8 cellular contexts compared by ENCODE assay signal in genomic region chr17:38428150-38428642, GRCh38. TPM values are rescaled to one million over a fixed set of nuclear protein-coding genes. Genes with fewer than 3 reads are reported as not detected.
A peak's percentile ranks its signal among the peaks of the same experiment; 100 is the strongest.
DNase-seq lines count a peak whose midpoint lies in the region; ATAC-seq and TF ChIP-seq lines count a peak whose summit lies in the region.

ARHGAP23 (plus strand) TSS chr17:38428464; CDS start chr17:38428486, 22 bp downstream.

- peak within 1 kb of the TSS; percentile 15 for H3K18ac ChIP-seq in mesendoderm (ENCODE audit: low read length)

- CTCF ChIA-PET in CD8-positive, alpha-beta memory T cell (lab: Charles Lee), result interaction anchor here (2.0 kb wide), 1 partner anchor 79 kb away, joined by 5 read pairs; no protein-coding TSS in a partner anchor

- peaks cover 6 to 20% (median 9%) of the 10 kb centered on the region in 3 donors for H3K4me1 Mint-ChIP-seq in CD8-positive, alpha-beta memory T cell
- H3K4me1 Mint-ChIP-seq in stimulated activated memory B cell treated with anti-CD40 and anti-IgM and Interleukin-4, amounts not matched to agents 10 μg/mL and 1 μg/mL and 100 μg/mL, for 72 hours, result peaks cover 31% of the 10 kb centered on the region

- no peak within 1 kb of the TSS for H2BK5ac ChIP-seq in mesendoderm (ENCODE audit: low read length)

- H4K8ac ChIP-seq in mesendoderm (ENCODE audit: low read depth, low read length), result no peak within 1 kb of the TSS

- H3K4me3 ChIP-seq in CD8-positive, alpha-beta memory T cell (ENCODE audit: low read length), result peak within 1 kb of the TSS; percentile 50
- H3K4me3 ChIP-seq in MG63 (peak within 1 kb of the TSS; percentile 73), epithelial cell of esophagus (ENCODE audit: low read length) (peak within 1 kb of the TSS; percentile 52), mesendoderm (ENCODE audit: low read length) (peak within 1 kb of the TSS; percentile 52)

- no peaks in the 10 kb centered on the region for H3K36me3 ChIP-seq in CD8-positive, alpha-beta memory T cell (ENCODE audit: insufficient read depth, low read length)
- H3K36me3 ChIP-seq in MG63 (peaks cover 39% of the 10 kb centered on the region), mesendoderm (ENCODE audit: control insufficient read depth, insufficient read depth, low read length) (no peaks in the 10 kb centered on the region)

- no peak within 1 kb of the TSS for H4K5ac ChIP-seq in mesendoderm (ENCODE audit: low read length)

- no peak within 1 kb of the TSS for H2BK15ac ChIP-seq in mesendoderm (replicated peaks; ENCODE audit: low read depth)

- ATAC-seq in stimulated activated memory B cell treated with anti-CD40 and anti-IgM and Interleukin-4, amounts not matched to agents 10 μg/mL and 1 μg/mL and 100 μg/mL, for 72 hours, result peak; percentile 57
- no peak for ATAC-seq in HG02852 (IDR thresholded peaks at IDR 0.05; ENCODE audit: unreplicated experiment)

- H3K9me3 ChIP-seq in CD8-positive, alpha-beta memory T cell (ENCODE audit: low read length), result no peaks in the 10 kb centered on the region
- no peaks in the 10 kb centered on the region for H3K9me3 ChIP-seq in MG63

- no peak within 1 kb of the TSS for H3K4ac ChIP-seq in mesendoderm (ENCODE audit: low read depth, low read length)

- peak within 1 kb of the TSS; percentile 49 for H3K23ac ChIP-seq in mesendoderm (ENCODE audit: low read length)

- peaks cover 5% of the 10 kb centered on the region for H3K27me3 ChIP-seq in CD8-positive, alpha-beta memory T cell (ENCODE audit: insufficient read depth, low read length, poor library complexity, severe bottlenecking)
- H3K27me3 ChIP-seq in MG63 (no peaks in the 10 kb centered on the region), mesendoderm (ENCODE audit: insufficient read depth, low read length, poor library complexity) (no peaks in the 10 kb centered on the region)

- no peaks in the 10 kb centered on the region for H3K79me1 ChIP-seq in mesendoderm (ENCODE audit: low read length)

- H3K9ac ChIP-seq in mesendoderm (ENCODE audit: low read length), result peak within 1 kb of the TSS; percentile 70

- no peak within 1 kb of the TSS for H3K27ac ChIP-seq in CD8-positive, alpha-beta memory T cell (ENCODE audit: low read depth, low read length)
- H3K27ac ChIP-seq in mesendoderm (ENCODE audit: low read depth, low read length), result peak within 1 kb of the TSS; percentile 18

- H2BK120ac ChIP-seq in mesendoderm (ENCODE audit: low read depth, low read length), result no peak within 1 kb of the TSS

- peak; percentile 24 to 57 (median 31) for DNase-seq in CD8-positive, alpha-beta memory T cell
- DNase-seq in MG63, result peak; percentile 88
- DNase-seq in activated T-cell treated with anti-CD3 and anti-CD28 coated beads, Interleukin-2, amount 50 U/mL, for 1 hour, result peak; percentile 53
- no peak for DNase-seq in epithelial cell of esophagus (ENCODE audit: low read depth)
- DNase-seq in mesendoderm, result peak; percentile 51
- DNase-seq in NCI-H187 (lab: John Stamatoyannopoulos, UW), result no peak

- H3K27me3 Mint-ChIP-seq in CD8-positive, alpha-beta memory T cell, result peaks cover 25 to 55% of the 10 kb centered on the region in 2 donors
- H3K27me3 Mint-ChIP-seq in stimulated activated memory B cell treated with anti-CD40 and anti-IgM and Interleukin-4, amounts not matched to agents 10 μg/mL and 1 μg/mL and 100 μg/mL, for 72 hours, result peaks cover 60% of the 10 kb centered on the region

- WGBS in mesendoderm (ENCODE audit: extremely low coverage, insufficient coverage, low lambda C conversion rate), result no CpG with 5 or more reads among the region's 45 CpGs

- TF ChIP-seq CTCF in epithelial cell of esophagus (IDR thresholded peaks at IDR 0.05; ENCODE audit: insufficient read depth, low read depth, low read length, missing control alignments), result no peak

- H3K4me3 Mint-ChIP-seq in CD8-positive, alpha-beta memory T cell, result peak within 1 kb of the TSS; percentile 64 to 89 (median 71)
- H3K4me3 Mint-ChIP-seq in stimulated activated memory B cell treated with anti-CD40 and anti-IgM and Interleukin-4, amounts not matched to agents 10 μg/mL and 1 μg/mL and 100 μg/mL, for 72 hours, result peak within 1 kb of the TSS; percentile 66

- peak within 1 kb of the TSS in 5 of 8 donors; percentile 11 to 88 (median 39) for H3K27ac Mint-ChIP-seq in CD8-positive, alpha-beta memory T cell
- H3K27ac Mint-ChIP-seq in stimulated activated memory B cell treated with anti-CD40 and anti-IgM and Interleukin-4, amounts not matched to agents 10 μg/mL and 1 μg/mL and 100 μg/mL, for 72 hours, result peak within 1 kb of the TSS; percentile 3

- H3K36me3 Mint-ChIP-seq in CD8-positive, alpha-beta memory T cell, result no peaks in the 10 kb centered on the region
- no peaks in the 10 kb centered on the region for H3K36me3 Mint-ChIP-seq in stimulated activated memory B cell treated with anti-CD40 and anti-IgM and Interleukin-4, amounts not matched to agents 10 μg/mL and 1 μg/mL and 100 μg/mL, for 72 hours

- peaks cover 9% of the 10 kb centered on the region for H3K4me1 ChIP-seq in CD8-positive, alpha-beta memory T cell (ENCODE audit: insufficient read depth, low read length)
- no peaks in the 10 kb centered on the region for H3K4me1 ChIP-seq in mesendoderm (ENCODE audit: control insufficient read depth, low read depth, low read length)

- no peak within 1 kb of the TSS for H2AK5ac ChIP-seq in mesendoderm (ENCODE audit: low read length)

- POLR2A ChIA-PET in CD8-positive, alpha-beta memory T cell (lab: Charles Lee), result no interaction called here

- peak within 1 kb of the TSS; percentile 91 for H3K4me2 ChIP-seq in mesendoderm (ENCODE audit: low read length)

- H3K56ac ChIP-seq in mesendoderm (ENCODE audit: low read length), result peak within 1 kb of the TSS; percentile 82

- H3K79me2 ChIP-seq in mesendoderm (ENCODE audit: control insufficient read depth, insufficient read depth, low read length), result no peaks in the 10 kb centered on the region

- H3K9me3 Mint-ChIP-seq in CD8-positive, alpha-beta memory T cell, result no peaks in the 10 kb centered on the region
- no peaks in the 10 kb centered on the region for H3K9me3 Mint-ChIP-seq in stimulated activated memory B cell treated with anti-CD40 and anti-IgM and Interleukin-4, amounts not matched to agents 10 μg/mL and 1 μg/mL and 100 μg/mL, for 72 hours

RNA-seq across cellular contexts. Expression of gene ARHGAP23, which starts in this region (rescaled TPM):
- 1 to 10 TPM in 1 of 2 experiments, under 1 TPM in 1; 0.48 to 1.0 TPM for total RNA-seq in CD8-positive, alpha-beta memory T cell
- polyA plus RNA-seq in CD8-positive, alpha-beta memory T cell, result not detected
- 19.4 and 34.6 TPM in 2 replicates for total RNA-seq in MG63 (2014; rRNA removed; shearing (Covaris generic); ENCODE audit: low replicate concordance)
- polyA plus RNA-seq in mesendoderm (2013, experiment 1 of 2), result 32.5 TPM
- polyA plus RNA-seq in mesendoderm (2013, experiment 2 of 2), result 31.7 TPM

Comparison
In these comparisons a context has a peak if more than half of its experiments do, and no peak if none do; other contexts are left out.
1. RNA of gene ARHGAP23 (total RNA-seq): 19.4 to 34.6 TPM in MG63; 0.48 to 1.0 TPM in CD8-positive, alpha-beta memory T cell; every median in the first group is over 10 times any median in the second.
2. DNase-seq: peak in CD8-positive, alpha-beta memory T cell (5 of 5), MG63 (single experiment), activated T-cell treated with anti-CD3 and anti-CD28 coated beads, Interleukin-2, amount 50 U/mL, for 1 hour (single experiment) and mesendoderm (single experiment); none in epithelial cell of esophagus (single experiment) and NCI-H187 (0 of 2).
3. Peak in every context shown above with its lines, with median percentiles within 50 percentile points of each other: H3K4me3 ChIP-seq.